ENCODE assay signal across 8 cellular contexts in the genomic region with DNA sequence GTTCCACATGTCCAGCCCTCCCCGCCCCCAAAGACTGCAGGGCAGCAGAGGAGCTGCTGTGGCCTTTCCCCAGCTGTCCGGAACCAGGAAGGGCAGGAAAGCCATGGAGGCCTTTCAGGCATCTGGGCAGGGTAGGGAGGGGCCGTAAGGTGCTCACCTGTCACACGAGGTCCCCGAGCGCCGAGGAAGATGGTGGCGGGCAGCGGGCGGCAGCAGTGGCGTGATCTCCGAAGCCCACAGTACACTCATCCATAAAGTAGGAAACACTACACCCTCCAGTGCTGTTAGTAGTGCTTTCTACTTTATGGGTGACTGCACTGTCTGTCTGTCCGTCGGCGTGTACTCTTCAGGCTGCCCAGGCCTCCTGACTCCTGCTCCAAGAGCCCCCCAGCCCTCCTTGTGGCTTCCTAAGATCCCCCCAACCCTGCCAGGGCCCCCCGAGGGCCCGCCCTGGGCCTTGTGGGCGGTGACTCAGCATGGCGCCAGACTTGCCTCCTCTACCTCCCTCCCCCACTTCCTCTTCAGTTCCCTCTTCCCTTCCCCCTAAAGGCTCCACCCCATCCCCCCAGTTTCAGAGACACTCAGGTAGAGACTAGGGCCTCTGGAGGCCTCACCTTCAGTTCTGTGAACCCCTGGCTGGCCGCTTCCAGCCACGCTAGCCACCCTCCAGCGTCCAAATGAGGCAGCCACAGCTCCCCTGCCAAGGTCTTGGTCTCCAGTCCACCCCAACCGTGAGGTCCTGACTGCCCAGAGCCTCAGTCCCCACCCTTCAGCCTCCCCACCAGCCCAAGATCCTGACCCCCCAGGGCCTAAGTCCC. TPM values are rescaled to one million over a fixed set of nuclear protein-coding genes. Genes with fewer than 3 reads are reported as not detected.
DNase-seq lines count a peak whose midpoint lies in the region; ATAC-seq and TF ChIP-seq lines count a peak whose summit lies in the region.

No MANE protein-coding gene starts in this region.

- H3K9me3 ChIP-seq in HUES64 (ENCODE audit: insufficient read depth, low read depth, low read length) = no peaks in the 10 kb centered on the region
- H3K9me3 ChIP-seq in esophagus squamous epithelium = no peaks in the 10 kb centered on the region

- H3K36me3 ChIP-seq in HUES64 (ENCODE audit: insufficient read depth, low read length) (no peaks in the 10 kb centered on the region), esophagus squamous epithelium (no peaks in the 10 kb centered on the region)

- H3K27me3 ChIP-seq in HUES64 (ENCODE audit: insufficient read depth, low read length) (no peaks in the 10 kb centered on the region), esophagus squamous epithelium (peaks cover 0 to 20% (median 0%) of the 10 kb centered on the region in 4 donors)

- no peak for ATAC-seq in GM18519 (IDR thresholded peaks at IDR 0.05; ENCODE audit: low FRiP score, unreplicated experiment)
- ATAC-seq in HG03520 (IDR thresholded peaks at IDR 0.05; ENCODE audit: unreplicated experiment) = no peak

- H3K4me3 ChIP-seq in HUES64 (ENCODE audit: low read length) = no peak overlapping the region
- H3K4me3 ChIP-seq in esophagus squamous epithelium = peak overlapping the region; percentile 27 to 64 (median 47)

- peak; percentile 75 to 81 for DNase-seq in activated CD4-positive, alpha-beta T cell treated with anti-CD3 and anti-CD28 coated beads, Interleukin-2, amount 50 U/mL, for 48 hours
- no peak for DNase-seq in esophagus squamous epithelium (lab: John Stamatoyannopoulos, UW)
- peak; percentile 55 to 75 for DNase-seq in stimulated activated CD4-positive, alpha-beta T cell treated with anti-CD3 and anti-CD28 coated beads, Interleukin-15, amount 100 ng/mL, for 1 hour (ENCODE audit: low read depth in 1 of 2, low spot score in 1 of 2)
- no peak for DNase-seq in MV-4-11 (lab: John Stamatoyannopoulos, UW)
- DNase-seq in NCI-H510A (lab: John Stamatoyannopoulos, UW) = no peak

- peak in 1 of 4 donors; percentile 53 for TF ChIP-seq POLR2A in esophagus squamous epithelium (IDR thresholded peaks at IDR 0.05)

- H3K4me1 ChIP-seq in HUES64 (ENCODE audit: insufficient read depth, low read length) = peaks cover 9% of the 10 kb centered on the region
- peaks cover 7 to 31% (median 9%) of the 10 kb centered on the region in 3 donors for H3K4me1 ChIP-seq in esophagus squamous epithelium

- H3K27ac ChIP-seq in HUES64 (ENCODE audit: low read depth, low read length) (no peak overlapping the region), esophagus squamous epithelium (peak overlapping the region; percentile 58 to 89 (median 74))

- intact Hi-C loops in esophagus squamous epithelium (cut with DNase I) = no loop called here

- 0 out of 2 replicates have a peak overlapping the region, but pooled peaks have one; percentile 21 for H3K9ac ChIP-seq in HUES64 (ENCODE audit: low read depth, low read length)

- no peak for TF ChIP-seq CTCF in esophagus squamous epithelium (IDR thresholded peaks at IDR 0.05)

- 85% methylated on average over 23 of the region's 23 CpGs for WGBS in HUES64
- WGBS in esophagus squamous epithelium, 2 donors = 67 to 78% methylated on average over 9 of the region's 23 CpGs

RNA-seq across cellular contexts. Expression of gene TSPOAP1, which starts 2.6 kb away (rescaled TPM):
- 9.3 TPM for polyA plus RNA-seq in HUES64 (2013, experiment 1 of 2)
- 12.2 TPM for polyA plus RNA-seq in HUES64 (2013, experiment 2 of 2)
- total RNA-seq in esophagus squamous epithelium = 10 to 100 TPM in 1 of 4 donors, 1 to 10 TPM in 3; 2.9 to 16.0 (median 3.3) TPM

RNA-seq across cellular contexts. Expression of gene SUPT4H1, which starts 20.8 kb away (rescaled TPM):
- 73.2 TPM for polyA plus RNA-seq in HUES64 (2013, experiment 1 of 2)
- polyA plus RNA-seq in HUES64 (2013, experiment 2 of 2) = 79.8 TPM
- total RNA-seq in esophagus squamous epithelium = 10 to 100 TPM; 29.9 to 54.9 (median 37.0) TPM

RNA-seq across cellular contexts. Expression of gene MPO, which starts 50.5 kb away (rescaled TPM):
- polyA plus RNA-seq in HUES64 (2013, experiment 1 of 2) = not detected
- polyA plus RNA-seq in HUES64 (2013, experiment 2 of 2) = not detected
- not detected for total RNA-seq in esophagus squamous epithelium

Comparison
In these comparisons a context has a peak if more than half of its experiments do, and no peak if none do; other contexts are left out.
1. DNase-seq: peak in activated CD4-positive, alpha-beta T cell treated with anti-CD3 and anti-CD28 coated beads, Interleukin-2, amount 50 U/mL, for 48 hours (2 of 2) and stimulated activated CD4-positive, alpha-beta T cell treated with anti-CD3 and anti-CD28 coated beads, Interleukin-15, amount 100 ng/mL, for 1 hour (2 of 2); none in esophagus squamous epithelium (single experiment), MV-4-11 (single experiment) and NCI-H510A (single experiment).